8 cellular contexts compared by ENCODE assay signal in genomic region chr15:40338041-40338657, GRCh38. TPM values are rescaled to one million over a fixed set of nuclear protein-coding genes. Genes with fewer than 3 reads are reported as not detected.
A peak's percentile ranks its signal among the peaks of the same experiment; 100 is the strongest.
DNase-seq lines count a peak whose midpoint lies in the region; ATAC-seq and TF ChIP-seq lines count a peak whose summit lies in the region.

No MANE protein-coding gene starts in this region.

- H3F3A ChIP-seq in PC-3 (ENCODE audit: low read length, unreplicated experiment) (peaks cover 10% of the 10 kb centered on the region), neural progenitor cell (ENCODE audit: low read depth) (no peaks in the 10 kb centered on the region)

- H3K9me3 ChIP-seq in PC-3 (ENCODE audit: low read length) (no peaks in the 10 kb centered on the region), esophagus muscularis mucosa (no peaks in the 10 kb centered on the region), neural progenitor cell (ENCODE audit: low read depth) (no peaks in the 10 kb centered on the region), suprapubic skin (no peaks in the 10 kb centered on the region)

- H3K27me3 Mint-ChIP-seq in activated T-cell treated with anti-CD3 and anti-CD28 coated beads, Interleukin-2, amount 50 U/mL, for 24 hours: no peaks in the 10 kb centered on the region
- H3K27me3 Mint-ChIP-seq in neural progenitor cell (ENCODE audit: insufficient read depth, low read depth): peaks cover 5% of the 10 kb centered on the region

- H3K4me1 ChIP-seq in PC-3 (ENCODE audit: insufficient read depth, low read length): peaks cover 66% of the 10 kb centered on the region
- peaks cover 94 to 100% (median 98%) of the 10 kb centered on the region in 4 donors for H3K4me1 ChIP-seq in esophagus muscularis mucosa
- peaks cover 11% of the 10 kb centered on the region for H3K4me1 ChIP-seq in neural progenitor cell
- H3K4me1 ChIP-seq in suprapubic skin: peaks cover 83% of the 10 kb centered on the region

- DNase-seq in GDM1 (lab: John Stamatoyannopoulos, UW) (peak; percentile 81), PC-3 (peak; percentile 73), esophagus muscularis mucosa (ENCODE audit: extremely low spot score) (no peak), neural progenitor cell (ENCODE audit: low spot score) (peak; percentile 88), suprapubic skin (ENCODE audit: low spot score in 2 of 2) (no peak), pons (ENCODE audit: low spot score) (no peak)
- DNase-seq in activated T-cell treated with anti-CD3 and anti-CD28 coated beads, Interleukin-2, amount 50 U/mL, for 24 hours: peak; percentile 84

- H2AFZ ChIP-seq in PC-3 (ENCODE audit: low read length) (no peak overlapping the region), neural progenitor cell (replicated peaks) (no peak overlapping the region)

- peak; percentile 90 for TF ChIP-seq CTCF in PC-3 (conservative IDR thresholded peaks at IDR 0.05; ENCODE audit: low read depth, low read length)
- peak; percentile 66 to 79 (median 67) for TF ChIP-seq CTCF in esophagus muscularis mucosa (IDR thresholded peaks at IDR 0.05)
- peak; percentile 87 for TF ChIP-seq CTCF in neural progenitor cell (IDR thresholded peaks at IDR 0.05)
- peak; percentile 16 to 54 for TF ChIP-seq CTCF in suprapubic skin (IDR thresholded peaks at IDR 0.05)

- H3K27ac ChIP-seq in PC-3 (ENCODE audit: low read length) (peak overlapping the region; percentile 100), esophagus muscularis mucosa (replicated peaks in 1 of 4) (peak overlapping the region; percentile 96 to 98 (median 98)), neural progenitor cell (no peak overlapping the region), suprapubic skin (peak overlapping the region; percentile 68)

- no peaks in the 10 kb centered on the region for H3K36me3 Mint-ChIP-seq in activated T-cell treated with anti-CD3 and anti-CD28 coated beads, Interleukin-2, amount 50 U/mL, for 24 hours (ENCODE audit: low read depth)
- no peaks in the 10 kb centered on the region for H3K36me3 Mint-ChIP-seq in neural progenitor cell

- H4K20me1 ChIP-seq in PC-3 (ENCODE audit: low read length) (no peaks in the 10 kb centered on the region), neural progenitor cell (ENCODE audit: low read depth) (no peaks in the 10 kb centered on the region)

- H3K36me3 ChIP-seq in PC-3 (ENCODE audit: low read depth, low read length) (peaks cover 48% of the 10 kb centered on the region), esophagus muscularis mucosa (peaks cover 8 to 36% (median 26%) of the 10 kb centered on the region in 4 donors), neural progenitor cell (no peaks in the 10 kb centered on the region), suprapubic skin (no peaks in the 10 kb centered on the region)

- H3K9me2 ChIP-seq in PC-3 (replicated peaks; ENCODE audit: low read length): no peaks in the 10 kb centered on the region

- ATAC-seq in HG03521 (IDR thresholded peaks at IDR 0.05; ENCODE audit: unreplicated experiment): peak; percentile 42
- peak; percentile 3; the same call in 1 of the 2 replicates for ATAC-seq in PC-3

- H3K79me2 ChIP-seq in PC-3 (ENCODE audit: low read length) (peaks cover 63% of the 10 kb centered on the region), neural progenitor cell (ENCODE audit: low read depth) (no peaks in the 10 kb centered on the region)

- no peaks in the 10 kb centered on the region for H3K27me3 ChIP-seq in PC-3 (ENCODE audit: low read length)
- no peaks in the 10 kb centered on the region for H3K27me3 ChIP-seq in esophagus muscularis mucosa
- H3K27me3 ChIP-seq in neural progenitor cell: peaks cover 8% of the 10 kb centered on the region
- no peaks in the 10 kb centered on the region for H3K27me3 ChIP-seq in suprapubic skin

- intact Hi-C loops in PC-3 (cut with micrococcal nuclease): loop anchor here (1.0 to 5.0 kb wide), 3 partner anchors 17 to 231 kb away; partner anchors contain the start of gene BMF
- intact Hi-C loops in esophagus muscularis mucosa (cut with DNase I): loop anchor here (2.0 kb wide), 1 partner anchor 15 kb away; the partner anchor contains the start of gene INAFM2

- CTCF ChIA-PET in PC-3 (lab: Charles Lee): interaction anchor here (0.5 to 2.0 kb wide), 7 partner anchors 10 to 49 kb away, joined by 3 to 10 read pairs (median 4); partner anchors contain the start of gene INAFM2

- H3K9ac ChIP-seq in PC-3 (ENCODE audit: low read length) (peak overlapping the region; percentile 98), neural progenitor cell (no peak overlapping the region)

- no peaks in the 10 kb centered on the region for H3K9me3 Mint-ChIP-seq in activated T-cell treated with anti-CD3 and anti-CD28 coated beads, Interleukin-2, amount 50 U/mL, for 24 hours
- H3K9me3 Mint-ChIP-seq in neural progenitor cell: no peaks in the 10 kb centered on the region

- H3K4me2 ChIP-seq in PC-3 (ENCODE audit: low read length) (peak overlapping the region; percentile 97), neural progenitor cell (no peak overlapping the region)

- TF ChIP-seq EP300 in esophagus muscularis mucosa (IDR thresholded peaks at IDR 0.05): no peak
- TF ChIP-seq EP300 in suprapubic skin (IDR thresholded peaks at IDR 0.05): no peak

- H3K4me1 Mint-ChIP-seq in activated T-cell treated with anti-CD3 and anti-CD28 coated beads, Interleukin-2, amount 50 U/mL, for 24 hours (ENCODE audit: low read depth): peaks cover 20% of the 10 kb centered on the region
- peaks cover 23% of the 10 kb centered on the region for H3K4me1 Mint-ChIP-seq in neural progenitor cell

- 31% methylated on average over 11 of the region's 11 CpGs for WGBS in esophagus muscularis mucosa
- 49% methylated on average over 11 of the region's 11 CpGs for WGBS in suprapubic skin

- H3K4me3 Mint-ChIP-seq in activated T-cell treated with anti-CD3 and anti-CD28 coated beads, Interleukin-2, amount 50 U/mL, for 24 hours: no peak overlapping the region
- peak overlapping the region; percentile 59 for H3K4me3 Mint-ChIP-seq in neural progenitor cell

- POLR2A ChIA-PET in PC-3 (lab: Charles Lee; ENCODE audit: unreplicated experiment): interaction anchor here (1.1 to 2.0 kb wide), 2 partner anchors 10 to 13 kb away, joined by 3 to 8 read pairs; no protein-coding TSS in a partner anchor

- H3K27ac Mint-ChIP-seq in activated T-cell treated with anti-CD3 and anti-CD28 coated beads, Interleukin-2, amount 50 U/mL, for 24 hours: no peak overlapping the region
- peak overlapping the region; percentile 57 for H3K27ac Mint-ChIP-seq in neural progenitor cell

- no TSS peak for BruUV-seq in PC-3 (replicated peaks; lab: Mats Ljungman, UMichigan)

- peak overlapping the region; percentile 75 for H3K4me3 ChIP-seq in PC-3 (ENCODE audit: low read length)
- peak overlapping the region; percentile 56 to 65 (median 64) for H3K4me3 ChIP-seq in esophagus muscularis mucosa
- no peak overlapping the region for H3K4me3 ChIP-seq in neural progenitor cell
- H3K4me3 ChIP-seq in suprapubic skin: no peak overlapping the region

- TF ChIP-seq POLR2A in esophagus muscularis mucosa (IDR thresholded peaks at IDR 0.05; ENCODE audit: low read depth): no peak
- TF ChIP-seq POLR2A in suprapubic skin (IDR thresholded peaks at IDR 0.05): no peak

RNA-seq across cellular contexts. Expression of gene CCDC9B, which starts 2.6 kb away (rescaled TPM):
- total RNA-seq in PC-3 (2014; rRNA removed) (56.1 and 101 TPM in 2 replicates), esophagus muscularis mucosa (10 to 100 TPM; 22.9 to 82.6 (median 56.3) TPM), neural progenitor cell (ENCODE audit: low replicate concordance) (0.25 TPM in 1 of 2 replicates, not detected in the other), suprapubic skin (10 to 100 TPM in 2 of 4 donors, 1 to 10 TPM in 2; 6.1 to 47.9 (median 10.9) TPM)

RNA-seq across cellular contexts. Expression of gene PHGR1, which starts 12.7 kb away (rescaled TPM):
- total RNA-seq in PC-3 (2014; rRNA removed): not detected in 2 replicates
- total RNA-seq in esophagus muscularis mucosa: 1 to 10 TPM in 1 of 4 donors, not detected in 3; 1.8 TPM
- total RNA-seq in neural progenitor cell (ENCODE audit: low replicate concordance): not detected in 2 replicates
- not detected for total RNA-seq in suprapubic skin

RNA-seq across cellular contexts. Expression of gene INAFM2, which starts 14.7 kb away (rescaled TPM):
- total RNA-seq in PC-3 (2014; rRNA removed): 22.1 and 32.1 TPM in 2 replicates
- 10 to 100 TPM; 39.0 to 41.3 (median 40.7) TPM for total RNA-seq in esophagus muscularis mucosa
- total RNA-seq in neural progenitor cell (ENCODE audit: low replicate concordance): 11.5 and 18.2 TPM in 2 replicates
- 1 to 10 TPM; 3.3 to 9.1 (median 6.1) TPM for total RNA-seq in suprapubic skin

RNA-seq across cellular contexts. Expression of gene DISP2, which starts 19.9 kb away (rescaled TPM):
- total RNA-seq in PC-3 (2014; rRNA removed) (0.87 and 2.7 TPM in 2 replicates), esophagus muscularis mucosa (under 1 TPM; 0.13 to 0.42 (median 0.26) TPM), neural progenitor cell (ENCODE audit: low replicate concordance) (0.06 TPM in 1 of 2 replicates, not detected in the other), suprapubic skin (under 1 TPM in 3 of 4 donors, not detected in 1; 0.04 to 0.21 (median 0.05) TPM)

RNA-seq across cellular contexts. Expression of gene PLCB2, which starts 30.4 kb away (rescaled TPM):
- total RNA-seq in PC-3 (2014; rRNA removed): 1.3 and 3.2 TPM in 2 replicates
- 10 to 100 TPM in 1 of 4 donors, 1 to 10 TPM in 3; 5.8 to 13.3 (median 9.7) TPM for total RNA-seq in esophagus muscularis mucosa
- 0.56 and 2.1 TPM in 2 replicates for total RNA-seq in neural progenitor cell (ENCODE audit: low replicate concordance)
- total RNA-seq in suprapubic skin: 1 to 10 TPM in 3 of 4 donors, under 1 TPM in 1; 0.34 to 3.0 (median 2.0) TPM

Comparison
In these comparisons a context has a peak if more than half of its experiments do, and no peak if none do; other contexts are left out.
1. DNase-seq: peak in GDM1 (single experiment), PC-3 (single experiment), activated T-cell treated with anti-CD3 and anti-CD28 coated beads, Interleukin-2, amount 50 U/mL, for 24 hours (single experiment) and neural progenitor cell (single experiment); none in esophagus muscularis mucosa (single experiment), suprapubic skin (0 of 2) and pons (single experiment).
2. H3K4me3 ChIP-seq: peak in PC-3 (single experiment) and esophagus muscularis mucosa (4 of 4); none in neural progenitor cell (single experiment) and suprapubic skin (single experiment).
3. CTCF ChIP-seq: peak in every context shown above with its lines; median percentile 90 in PC-3; 87 in neural progenitor cell; 67 in esophagus muscularis mucosa; 35 in suprapubic skin.